8 cellular contexts compared by ENCODE assay signal in the genomic region with DNA sequence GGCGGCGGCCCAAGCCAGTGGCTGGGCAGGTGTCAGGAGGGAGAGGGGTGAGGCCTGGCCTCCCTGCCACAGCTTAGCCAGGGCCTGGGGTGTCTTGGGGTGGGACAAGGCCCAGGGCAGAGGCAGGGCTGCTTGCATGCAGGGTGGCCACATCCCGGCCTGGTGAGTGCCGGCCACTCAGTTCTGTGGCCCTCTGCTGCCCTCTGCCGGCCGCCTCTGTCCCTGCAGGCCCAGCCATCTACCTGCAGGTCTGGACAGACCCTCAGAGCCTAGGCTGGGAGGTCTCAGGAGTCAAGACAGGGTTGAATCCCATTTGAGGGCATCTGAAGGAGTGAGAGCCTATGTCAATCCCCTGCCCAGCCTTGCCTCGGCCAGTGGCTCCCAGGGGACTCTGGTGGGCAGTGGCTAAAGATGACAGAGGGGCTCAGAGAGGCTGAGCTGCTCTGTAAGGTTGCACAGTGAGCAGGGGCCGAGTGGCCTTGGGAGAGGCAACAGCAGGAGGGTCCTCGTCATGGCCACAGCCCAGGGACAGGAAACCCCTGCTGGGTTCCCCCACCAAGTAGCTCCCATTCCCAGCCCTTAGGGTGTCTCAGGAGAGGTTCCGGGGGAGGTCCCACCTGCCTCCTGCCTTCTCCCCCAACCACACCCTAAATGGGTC. TPM values are rescaled to one million over a fixed set of nuclear protein-coding genes. Genes with fewer than 3 reads are reported as not detected.
DNase-seq lines count a peak whose midpoint lies in the region; ATAC-seq and TF ChIP-seq lines count a peak whose summit lies in the region.
"Not testable (repeated sequence)": the region's sequence is repeated elsewhere in the genome, so short reads cannot be mapped to it uniquely, and the experiment has no call there.

No MANE protein-coding gene starts in this region.

- ATAC-seq in Panc1 = peak; percentile 91
- ATAC-seq in central memory CD8-positive, alpha-beta T cell (replicated peaks; ENCODE audit: extremely low read depth, poor library complexity, severe bottlenecking) = peak; percentile 71

- H3K4me3 ChIP-seq in Panc1 (ENCODE audit: low read depth in 2 of 2, low read length in 2 of 2); stomach: not testable (repeated sequence)

- TF ChIP-seq CTCF in Panc1 (IDR thresholded peaks at IDR 0.05) (peak; percentile 48; the same call in 1 of the 2 replicates), progenitor cell of endocrine pancreas (IDR thresholded peaks at IDR 0.05; ENCODE audit: unreplicated experiment) (peak; percentile 85), stomach (IDR thresholded peaks at IDR 0.05) (peak in 5 of 7 experiments; percentile 30 to 88 (median 86))

- in situ Hi-C loops in Panc1 (cut with HindIII; ENCODE audit: low pct_unique_long_range_greater_than_20kb, low sequenced_read_pairs) = not testable (repeated sequence)

- not testable (repeated sequence) for H3K27ac ChIP-seq in Panc1 (ENCODE audit: low read length); stomach

- not testable (repeated sequence) for H3K27ac Mint-ChIP-seq in central memory CD8-positive, alpha-beta T cell (ENCODE audit: low read depth); progenitor cell of endocrine pancreas

- DNase-seq in DMS153 (lab: John Stamatoyannopoulos, UW) (peak; percentile 19), hypothalamus (lab: John Stamatoyannopoulos, UW) (peak in 48 of 51 donors; percentile 15 to 89 (median 59)), progenitor cell of endocrine pancreas (ENCODE audit: low spot score, unreplicated experiment) (peak; percentile 92), stomach (peak; percentile 83)
- DNase-seq in Panc1 (ENCODE audit: low read depth, low spot score) = not testable (repeated sequence)
- peak; percentile 28 to 80 (median 60) for DNase-seq in activated CD8-positive, alpha-beta memory T cell treated with anti-CD3 and anti-CD28 coated beads for 48 hours (ENCODE audit: low read depth in 2 of 3, low spot score in 2 of 3)
- peak; percentile 66 to 83 for DNase-seq in central memory CD8-positive, alpha-beta T cell (ENCODE audit: low spot score in 2 of 2)

- intact Hi-C loops in Panc1 (cut with micrococcal nuclease; ENCODE audit: unreplicated experiment) = loop anchor here (2.0 kb wide), 1 partner anchor 129 kb away; no protein-coding TSS in a partner anchor
- intact Hi-C loops in stomach (cut with DNase I; ENCODE audit: low total_unique reads) = loop anchor here (5.0 kb wide), 1 partner anchor 129 kb away; no protein-coding TSS in a partner anchor

- WGBS in stomach, 5 donors = 0 to 14% (median 5%) methylated on average over 1 to 8 of the region's 10 CpGs

- CTCF ChIA-PET in Panc1 (lab: Charles Lee) = not testable (repeated sequence)

- not testable (repeated sequence) for TF ChIP-seq POLR2A in stomach (IDR thresholded peaks at IDR 0.05)

- POLR2A ChIA-PET in Panc1 (lab: Charles Lee) = not testable (repeated sequence)

- not testable (repeated sequence) for H3K27me3 Mint-ChIP-seq in central memory CD8-positive, alpha-beta T cell; progenitor cell of endocrine pancreas

- TF ChIP-seq RAD21 in Ishikawa (IDR thresholded peaks at IDR 0.05; ENCODE audit: low read depth) = peak; percentile 84

- H3K4me1 Mint-ChIP-seq in central memory CD8-positive, alpha-beta T cell; progenitor cell of endocrine pancreas (ENCODE audit: low read depth): not testable (repeated sequence)

- not testable (repeated sequence) for H3K9me3 ChIP-seq in Panc1 (ENCODE audit: control insufficient read depth, insufficient read depth, low read depth, low read length); stomach

- BruUV-seq in Panc1 (replicated peaks; lab: Mats Ljungman, UMichigan) = not testable (repeated sequence)

- H3K36me3 Mint-ChIP-seq in central memory CD8-positive, alpha-beta T cell (ENCODE audit: insufficient read depth); progenitor cell of endocrine pancreas (ENCODE audit: insufficient read depth): not testable (repeated sequence)

- not testable (repeated sequence) for H3K9me3 Mint-ChIP-seq in central memory CD8-positive, alpha-beta T cell; progenitor cell of endocrine pancreas (ENCODE audit: low read depth)

- not testable (repeated sequence) for H3K4me1 ChIP-seq in Panc1 (ENCODE audit: control insufficient read depth, insufficient read depth, low read length); stomach

- TF ChIP-seq EP300 in Ishikawa (IDR thresholded peaks at IDR 0.05; ENCODE audit: borderline replicate concordance); stomach (IDR thresholded peaks at IDR 0.05): not testable (repeated sequence)

- H3K4me3 Mint-ChIP-seq in central memory CD8-positive, alpha-beta T cell; progenitor cell of endocrine pancreas (ENCODE audit: low read depth): not testable (repeated sequence)

- H3K27me3 ChIP-seq in Panc1 (ENCODE audit: control insufficient read depth, insufficient read depth, low read length) = not testable (repeated sequence)
- H3K27me3 ChIP-seq in stomach = peaks cover 0 to 34% (median 3%) of the 10 kb centered on the region in 3 donors

- H3K36me3 ChIP-seq in Panc1 (ENCODE audit: control insufficient read depth, insufficient read depth, low read length); stomach: not testable (repeated sequence)

RNA-seq across cellular contexts. Expression of a gene that starts 17.7 kb away (rescaled TPM):
- total RNA-seq in Panc1 (2021; ENCODE audit: unreplicated experiment) (16.3 TPM), progenitor cell of endocrine pancreas (30.8 and 36.0 TPM in 2 replicates), stomach (1 to 10 TPM in 1 of 5 donors, under 1 TPM in 1, not detected in 3; 0.92 to 1.7 TPM)
- polyA plus RNA-seq in Panc1 (2012; ENCODE audit: insufficient read length) = 21.3 TPM
- 1 to 10 TPM; 1.4 to 2.2 (median 2.0) TPM for polyA plus RNA-seq in stomach

RNA-seq across cellular contexts. Expression of a gene that starts 34.0 kb away (rescaled TPM):
- total RNA-seq in Panc1 (2021; ENCODE audit: unreplicated experiment) (43.5 TPM), progenitor cell of endocrine pancreas (37.2 and 41.0 TPM in 2 replicates), stomach (100 to 1,000 TPM in 1 of 5 donors, 10 to 100 TPM in 4; 21.4 to 148 (median 46.1) TPM)
- 61.5 TPM for polyA plus RNA-seq in Panc1 (2012; ENCODE audit: insufficient read length)
- 10 to 100 TPM; 81.5 to 88.3 (median 83.3) TPM for polyA plus RNA-seq in stomach
